Comparison of ENCODE assay signal across 8 cellular contexts in genomic region chr6:87698618-87699017, GRCh38. TPM values are rescaled to one million over a fixed set of nuclear protein-coding genes. Genes with fewer than 3 reads are reported as not detected.
DNase-seq lines count a peak whose midpoint lies in the region; ATAC-seq and TF ChIP-seq lines count a peak whose summit lies in the region.

No MANE protein-coding gene starts in this region.

- H3K4me1 ChIP-seq in ES-I3 (ENCODE audit: insufficient read depth, low read length) (peaks cover 10% of the 10 kb centered on the region), ectodermal cell (ENCODE audit: control insufficient read depth, insufficient read depth, low read length) (peaks cover 7% of the 10 kb centered on the region)

- peak overlapping the region; percentile 97 for H3K4me3 Mint-ChIP-seq in neural crest cell

- ATAC-seq in GM18861 (IDR thresholded peaks at IDR 0.05; ENCODE audit: unreplicated experiment) (no peak), HG03565 (IDR thresholded peaks at IDR 0.05; ENCODE audit: unreplicated experiment) (no peak)

- H3K9me3 ChIP-seq in ES-I3 (ENCODE audit: control insufficient read depth, insufficient read depth, low read length) (no peaks in the 10 kb centered on the region), ectodermal cell (ENCODE audit: control insufficient read depth, low read length) (no peaks in the 10 kb centered on the region)

- peak; percentile 36 for DNase-seq in NOMO-1 treated with dmso at 0.1 percent for 144 hours (lab: John Stamatoyannopoulos, UW; ENCODE audit: unreplicated experiment)
- no peak for DNase-seq in neural crest cell (ENCODE audit: low read depth, low spot score)
- no peak for DNase-seq in NCI-H1417 (lab: John Stamatoyannopoulos, UW)
- no peak for DNase-seq in RPMI8226

- WGBS in ectodermal cell, 2 experiments, result 13% methylated on average over 2 of the region's 2 CpGs; no CpG with 5 or more reads in 1 of the 2 experiments

- H3K4me1 Mint-ChIP-seq in neural crest cell, result peaks cover 54% of the 10 kb centered on the region

- no peaks in the 10 kb centered on the region for H3K9me3 Mint-ChIP-seq in neural crest cell

- peak overlapping the region; percentile 88 for H3K4me3 ChIP-seq in ectodermal cell (ENCODE audit: insufficient read depth, low read depth, low read length)

- peak overlapping the region; percentile 95 for H3K9ac ChIP-seq in ES-I3 (ENCODE audit: low read depth, low read length)

- H3K27ac ChIP-seq in ectodermal cell (ENCODE audit: insufficient read depth, low read depth, low read length, poor library complexity, severe bottlenecking), result no peak overlapping the region

- TF ChIP-seq CTCF in neural crest cell (conservative IDR thresholded peaks at IDR 0.05), result no peak

- H3K27me3 Mint-ChIP-seq in neural crest cell (ENCODE audit: low read depth), result no peaks in the 10 kb centered on the region

- no peaks in the 10 kb centered on the region for H3K36me3 Mint-ChIP-seq in neural crest cell (ENCODE audit: low read depth)

- H3K27me3 ChIP-seq in ectodermal cell (ENCODE audit: control insufficient read depth, insufficient read depth, low read length, poor library complexity, severe bottlenecking), result no peaks in the 10 kb centered on the region

- peak overlapping the region; percentile 73 for H3K27ac Mint-ChIP-seq in neural crest cell (ENCODE audit: unreplicated experiment)

- no peaks in the 10 kb centered on the region for H3K36me3 ChIP-seq in ES-I3 (ENCODE audit: insufficient read depth, low read length)
- no peaks in the 10 kb centered on the region for H3K36me3 ChIP-seq in ectodermal cell (ENCODE audit: control insufficient read depth, insufficient read depth, low read length)

RNA-seq across cellular contexts. Expression of gene AKIRIN2, which starts 3.4 kb away (rescaled TPM):
- 75.9 TPM for polyA plus RNA-seq in ectodermal cell (2013, experiment 1 of 4)
- 69.2 TPM for polyA plus RNA-seq in ectodermal cell (2013, experiment 2 of 4)
- polyA plus RNA-seq in ectodermal cell (2013, experiment 3 of 4), result 60.7 TPM
- 70.0 TPM for polyA plus RNA-seq in ectodermal cell (2013, experiment 4 of 4)
- 67.4 and 71.9 TPM in 2 replicates for total RNA-seq in neural crest cell
